Comparison of ENCODE assay signal across 1 cellular context in the genomic region with DNA sequence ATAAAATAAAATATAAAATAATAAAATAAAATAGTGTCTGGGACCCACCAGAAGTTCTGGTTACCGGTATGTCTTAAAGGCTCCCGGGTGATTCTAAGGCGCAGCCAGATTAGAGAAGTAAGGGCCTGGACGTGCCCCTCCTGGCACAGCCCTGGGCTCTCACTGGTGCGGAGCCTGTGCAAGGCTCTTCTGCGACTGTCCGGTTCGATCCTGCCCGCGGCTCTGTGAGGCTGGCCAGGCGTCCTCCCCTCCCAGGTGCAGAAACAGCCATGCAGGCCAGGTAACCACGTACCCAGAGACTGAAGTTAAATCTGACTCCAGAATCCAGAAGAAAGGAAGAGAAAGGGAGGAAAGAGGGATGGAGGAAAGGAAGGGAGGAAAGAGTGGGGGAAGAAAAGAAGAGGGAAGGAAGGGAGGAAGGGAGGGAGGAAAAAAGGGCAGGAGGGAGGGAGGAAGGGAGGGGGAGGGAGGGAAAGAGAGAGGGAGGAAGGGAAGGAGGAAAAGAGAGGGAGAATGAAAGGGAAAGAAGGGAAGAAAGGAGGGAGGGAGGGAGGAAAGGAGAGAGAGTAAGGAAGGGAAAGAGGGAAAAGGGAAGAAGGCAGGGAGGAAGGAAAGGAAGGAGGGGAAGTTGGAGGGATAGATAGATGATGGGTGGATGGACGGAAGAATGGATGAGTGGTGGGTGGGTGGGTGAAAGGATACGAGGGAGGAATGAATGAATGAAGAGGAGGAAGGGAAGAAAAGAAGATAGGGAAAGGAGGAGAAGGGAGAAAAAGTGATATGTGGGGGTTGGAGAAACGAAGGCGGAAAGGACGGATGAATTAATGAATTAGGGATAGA.
TF ChIP-seq lines count a peak whose summit lies in the region.

No MANE protein-coding gene starts in this region.

TF ChIP-seq in endothelial cell of umbilical vein, 7 proteins besides CTCF, POLR2A, EP300 and RAD21:
- TF ChIP-seq FOS (IDR thresholded peaks at IDR 0.05; ENCODE audit: borderline replicate concordance, insufficient read depth, low read length): no peak
- TF ChIP-seq GATA2 (IDR thresholded peaks at IDR 0.05; ENCODE audit: insufficient read depth, insufficient read length, low read depth, low read length): no peak
- no peak for TF ChIP-seq JUN (IDR thresholded peaks at IDR 0.05; ENCODE audit: borderline replicate concordance, insufficient read depth, insufficient read length, low read depth)
